9 cellular contexts compared by ENCODE assay signal in genomic region chr3:142964150-142964498, GRCh38. TPM values are rescaled to one million over a fixed set of nuclear protein-coding genes. Genes with fewer than 3 reads are reported as not detected.
A peak's percentile ranks its signal among the peaks of the same experiment; 100 is the strongest.
DNase-seq lines count a peak whose midpoint lies in the region; ATAC-seq and TF ChIP-seq lines count a peak whose summit lies in the region.
"Had no signal": no experiment of that assay in that cellular context is flagged by ENCODE, and none has a peak within 500 bp of the region (broad histone marks: within the 10 kb centered on the region; RNA-seq: fewer than 3 reads in every experiment).

No MANE protein-coding gene starts in this region.

- H3K9me3 ChIP-seq in tibial artery, result no peaks in the 10 kb centered on the region

- peaks cover 2% of the 10 kb centered on the region for H3K36me3 Mint-ChIP-seq in activated CD4-positive, alpha-beta T cell treated with anti-CD3 and anti-CD28 coated beads, Interleukin-2, amount 10 ng/mL, durations not matched to agents 24 days and 14 days (ENCODE audit: low read depth)

- peaks cover 0 to 39% of the 10 kb centered on the region in 2 donors for H3K27me3 ChIP-seq in tibial artery

- H3K9me3 Mint-ChIP-seq in activated CD4-positive, alpha-beta T cell treated with anti-CD3 and anti-CD28 coated beads, Interleukin-2, amount 10 ng/mL, durations not matched to agents 24 days and 14 days, result no peaks in the 10 kb centered on the region

- H3K36me3 ChIP-seq in tibial artery, result no peaks in the 10 kb centered on the region

- peaks cover 5% of the 10 kb centered on the region for H3K4me1 Mint-ChIP-seq in activated CD4-positive, alpha-beta T cell treated with anti-CD3 and anti-CD28 coated beads, Interleukin-2, amount 10 ng/mL, durations not matched to agents 24 days and 14 days

- H3K4me3 ChIP-seq in astrocyte of the cerebellum (ENCODE audit: low read depth, low read length), result peak overlapping the region; percentile 63
- H3K4me3 ChIP-seq in tibial artery, result peak overlapping the region; percentile 45 to 64

- in situ Hi-C loops in astrocyte of the cerebellum (cut with HindIII; ENCODE audit: low sequenced_read_pairs), result no loop called here

- TF ChIP-seq CTCF in astrocyte of the cerebellum (IDR thresholded peaks at IDR 0.05; ENCODE audit: low read depth, low read length, missing control alignments) (no peak), tibial artery (IDR thresholded peaks at IDR 0.05) (no peak)

- H3K4me1 ChIP-seq in tibial artery, result peaks cover 0 to 15% (median 9%) of the 10 kb centered on the region in 4 donors

- ATAC-seq in left lobe of liver (peak; percentile 46), GM21576 (IDR thresholded peaks at IDR 0.05; ENCODE audit: unreplicated experiment) (no peak)

- no peak for DNase-seq in activated CD4-positive, alpha-beta T cell treated with anti-CD3 and anti-CD28 coated beads, Interleukin-2, amount 10 ng/mL, durations not matched to agents 24 days and 14 days
- DNase-seq in activated CD4-positive, alpha-beta T cell treated with anti-CD3 and anti-CD28 coated beads for 48 hours, result no peak
- DNase-seq in astrocyte of the cerebellum (ENCODE audit: low read depth) (no peak), left lobe of liver (ENCODE audit: low spot score) (peak; percentile 52), tibial artery (no peak), NOMO-1 treated with dmso at 0.1 percent for 144 hours (lab: John Stamatoyannopoulos, UW; ENCODE audit: unreplicated experiment) (no peak), NCI-H2029 (lab: John Stamatoyannopoulos, UW) (no peak)

- H3K27ac ChIP-seq in tibial artery, result no peak overlapping the region

- peaks cover 76% of the 10 kb centered on the region for H3K27me3 Mint-ChIP-seq in activated CD4-positive, alpha-beta T cell treated with anti-CD3 and anti-CD28 coated beads, Interleukin-2, amount 10 ng/mL, durations not matched to agents 24 days and 14 days

- H3K4me3 Mint-ChIP-seq in activated CD4-positive, alpha-beta T cell treated with anti-CD3 and anti-CD28 coated beads, Interleukin-2, amount 10 ng/mL, durations not matched to agents 24 days and 14 days, result peak overlapping the region; percentile 74

- intact Hi-C loops in activated CD4-positive, alpha-beta T cell treated with anti-CD3 and anti-CD28 coated beads, Interleukin-2, amount 10 ng/mL, durations not matched to agents 24 days and 14 days (cut with micrococcal nuclease), result no loop called here
- intact Hi-C loops in tibial artery (cut with DNase I; ENCODE audit: low total_unique reads), result no loop called here

- H3K27ac Mint-ChIP-seq in activated CD4-positive, alpha-beta T cell treated with anti-CD3 and anti-CD28 coated beads, Interleukin-2, amount 10 ng/mL, durations not matched to agents 24 days and 14 days, result no peak overlapping the region

RNA-seq across cellular contexts. Expression of gene PAQR9, which starts 0.7 kb away (rescaled TPM):
- total RNA-seq in activated CD4-positive, alpha-beta T cell treated with anti-CD3 and anti-CD28 coated beads, Interleukin-2, amount 10 ng/mL, durations not matched to agents 24 days and 14 days, result not detected in 2 replicates
- total RNA-seq in left lobe of liver, result 11.5 TPM
- total RNA-seq: dermis blood vessel endothelial cell had no signal

RNA-seq across cellular contexts. Expression of gene U2SURP, which starts 37.2 kb away (rescaled TPM):
- 189 and 212 TPM in 2 replicates for total RNA-seq in activated CD4-positive, alpha-beta T cell treated with anti-CD3 and anti-CD28 coated beads, Interleukin-2, amount 10 ng/mL, durations not matched to agents 24 days and 14 days
- 25.6 TPM for total RNA-seq in left lobe of liver

Comparison
In these comparisons a context has a peak if more than half of its experiments do, and no peak if none do; other contexts are left out.
1. RNA of gene PAQR9, which starts 0.7 kb away (total RNA-seq): 11.5 TPM in left lobe of liver (single experiment); not detected in activated CD4-positive, alpha-beta T cell treated with anti-CD3 and anti-CD28 coated beads, Interleukin-2, amount 10 ng/mL, durations not matched to agents 24 days and 14 days; every median in the first group is over 10 times any median in the second.